Comparison of ENCODE assay signal across 13 cellular contexts in genomic region chr12:46934374-46935111, GRCh38.
DNase-seq lines count a peak whose midpoint lies in the region; ATAC-seq and TF ChIP-seq lines count a peak whose summit lies in the region.
"Had no signal": no experiment of that assay in that cellular context is flagged by ENCODE, and none has a peak within 500 bp of the region (broad histone marks: within the 10 kb centered on the region; RNA-seq: fewer than 3 reads in every experiment).

No MANE protein-coding gene starts in this region.

- H3K9me2 ChIP-seq in OCI-LY7 (ENCODE audit: insufficient read depth, low read length): no peaks in the 10 kb centered on the region

- BruUV-seq in OCI-LY7 (replicated peaks; lab: Mats Ljungman, UMichigan): no TSS peak

- TF ChIP-seq POLR2A in right lobe of liver (IDR thresholded peaks at IDR 0.05): no peak
- TF ChIP-seq POLR2A in body of pancreas (IDR thresholded peaks at IDR 0.05): no peak

- no peaks in the 10 kb centered on the region for H3K4me1 Mint-ChIP-seq in natural killer cell treated with Interleukin-12 subunit alpha and Interleukin-12 subunit beta and Interleukin-15 and Interleukin-18, amount 100 ng/mL, for 72 hours (ENCODE audit: low read depth in 2 of 2)
- H3K4me1 Mint-ChIP-seq: CD8-positive, alpha-beta memory T cell had no signal

- H3K9me3 ChIP-seq in OCI-LY7 (ENCODE audit: low read length) (no peaks in the 10 kb centered on the region), right lobe of liver (no peaks in the 10 kb centered on the region), body of pancreas (no peaks in the 10 kb centered on the region)
- no peaks in the 10 kb centered on the region for H3K9me3 ChIP-seq in effector memory CD4-positive, alpha-beta T cell (ENCODE audit: control insufficient read depth, low read length)

- H4K20me1 ChIP-seq in OCI-LY7 (ENCODE audit: insufficient read depth, low read length): no peaks in the 10 kb centered on the region
- H4K20me1 ChIP-seq: BLaER1 had no signal

- H3K79me2 ChIP-seq in OCI-LY7 (ENCODE audit: insufficient read depth, low read depth, low read length): no peaks in the 10 kb centered on the region

- no peak overlapping the region for H3K4me2 ChIP-seq in OCI-LY7 (ENCODE audit: low read length)
- H3K4me2 ChIP-seq: BLaER1 had no signal

- 0 out of 2 replicates have a peak, but pooled peaks have one; percentile 6 for TF ChIP-seq CTCF in OCI-LY7 (conservative IDR thresholded peaks at IDR 0.05; ENCODE audit: low read length)
- no peak for TF ChIP-seq CTCF in right lobe of liver (IDR thresholded peaks at IDR 0.05)
- no peak for TF ChIP-seq CTCF in body of pancreas (IDR thresholded peaks at IDR 0.05)

- intact Hi-C loops in OCI-LY7 (cut with micrococcal nuclease; ENCODE audit: unreplicated experiment): no loop called here
- intact Hi-C loops in right lobe of liver (cut with DNase I): loop anchor here in 1 of 2 donors (5.0 kb wide), 1 partner anchor 257 kb away; no protein-coding TSS in a partner anchor
- intact Hi-C loops in body of pancreas (cut with DNase I): no loop called here

- H3K4me1 ChIP-seq in OCI-LY7 (ENCODE audit: insufficient read depth, low read length, poor library complexity, severe bottlenecking) (no peaks in the 10 kb centered on the region), right lobe of liver (peaks cover 0 to 33% (median 6%) of the 10 kb centered on the region in 4 donors), body of pancreas (no peaks in the 10 kb centered on the region)
- H3K4me1 ChIP-seq in effector memory CD4-positive, alpha-beta T cell (ENCODE audit: control insufficient read depth, insufficient read depth, low read length, poor library complexity, severe bottlenecking): no peaks in the 10 kb centered on the region
- H3K4me1 ChIP-seq: BLaER1 had no signal

- H3K27ac Mint-ChIP-seq in natural killer cell treated with Interleukin-12 subunit alpha and Interleukin-12 subunit beta and Interleukin-15 and Interleukin-18, amount 100 ng/mL, for 72 hours: no peak overlapping the region
- H3K27ac Mint-ChIP-seq: CD8-positive, alpha-beta memory T cell had no signal

- H3K4me3 ChIP-seq in OCI-LY7 (ENCODE audit: low read depth, low read length, poor library complexity, severe bottlenecking) (no peak overlapping the region), right lobe of liver (no peak overlapping the region), body of pancreas (no peak overlapping the region)
- H3K4me3 ChIP-seq in effector memory CD4-positive, alpha-beta T cell (ENCODE audit: insufficient read depth, low read depth, low read length, poor library complexity, severe bottlenecking): no peak overlapping the region
- H3K4me3 ChIP-seq: BLaER1 had no signal

- DNase-seq in DMS114 treated with DMSO at 0.1 percent for 48 hours (lab: John Stamatoyannopoulos, UW; ENCODE audit: unreplicated experiment) (peak; percentile 53), OCI-LY7 (ENCODE audit: low spot score) (no peak), SW480 (ENCODE audit: low spot score) (peak; percentile 7), right lobe of liver (no peak), body of pancreas (no peak), GOT3 (lab: John Stamatoyannopoulos, UW) (no peak)
- DNase-seq in natural killer cell treated with Interleukin-12 subunit alpha and Interleukin-12 subunit beta and Interleukin-15 and Interleukin-18, amount 100 ng/mL, for 72 hours (ENCODE audit: low spot score): no peak
- no peak for DNase-seq in effector memory CD4-positive, alpha-beta T cell
- DNase-seq: NCI-H1048, NCI-H345, SHP77 treated with DMSO at 0.1 percent for 48 hours had no signal

- peaks cover 33 to 39% of the 10 kb centered on the region in 2 donors for H3K27me3 Mint-ChIP-seq in natural killer cell treated with Interleukin-12 subunit alpha and Interleukin-12 subunit beta and Interleukin-15 and Interleukin-18, amount 100 ng/mL, for 72 hours

- ATAC-seq in right lobe of liver: peak; percentile 63 to 68 (median 64)
- no peak for ATAC-seq in body of pancreas
- no peak for ATAC-seq in natural killer cell treated with Interleukin-12 subunit alpha and Interleukin-12 subunit beta and Interleukin-15 and Interleukin-18, amount 100 ng/mL, for 72 hours

- H2AFZ ChIP-seq in OCI-LY7 (ENCODE audit: low read length): no peak overlapping the region

- no peak overlapping the region for H3K4me3 Mint-ChIP-seq in natural killer cell treated with Interleukin-12 subunit alpha and Interleukin-12 subunit beta and Interleukin-15 and Interleukin-18, amount 100 ng/mL, for 72 hours
- H3K4me3 Mint-ChIP-seq: CD8-positive, alpha-beta memory T cell had no signal

- 52% methylated on average over 10 of the region's 10 CpGs for WGBS in right lobe of liver (ENCODE audit: insufficient coverage, low coverage, low lambda C conversion rate, missing lambda C conversion rate)
- 62 to 64% methylated on average over 10 of the region's 10 CpGs for WGBS in body of pancreas, 2 donors

- no peaks in the 10 kb centered on the region for H3K9me3 Mint-ChIP-seq in natural killer cell treated with Interleukin-12 subunit alpha and Interleukin-12 subunit beta and Interleukin-15 and Interleukin-18, amount 100 ng/mL, for 72 hours
- H3K9me3 Mint-ChIP-seq: CD8-positive, alpha-beta memory T cell had no signal

- H3K27me3 ChIP-seq in right lobe of liver (no peaks in the 10 kb centered on the region), body of pancreas (no peaks in the 10 kb centered on the region)
- no peaks in the 10 kb centered on the region for H3K27me3 ChIP-seq in effector memory CD4-positive, alpha-beta T cell (replicated peaks; ENCODE audit: control insufficient read depth, insufficient read depth, low read length, poor library complexity, severe bottlenecking)
- H3K27me3 ChIP-seq: BLaER1 had no signal

- no peaks in the 10 kb centered on the region for H3K36me3 Mint-ChIP-seq in natural killer cell treated with Interleukin-12 subunit alpha and Interleukin-12 subunit beta and Interleukin-15 and Interleukin-18, amount 100 ng/mL, for 72 hours
- H3K36me3 Mint-ChIP-seq: CD8-positive, alpha-beta memory T cell had no signal

- no peaks in the 10 kb centered on the region for H3K36me3 ChIP-seq in OCI-LY7 (ENCODE audit: insufficient read depth, low read length)
- H3K36me3 ChIP-seq in right lobe of liver: no peaks in the 10 kb centered on the region
- H3K36me3 ChIP-seq in body of pancreas (replicated peaks in 1 of 2; ENCODE audit: insufficient read depth in 1 of 2, low read depth in 2 of 2): no peaks in the 10 kb centered on the region
- H3K36me3 ChIP-seq in effector memory CD4-positive, alpha-beta T cell (ENCODE audit: control insufficient read depth, insufficient read depth, low read length): no peaks in the 10 kb centered on the region
- H3K36me3 ChIP-seq: BLaER1 had no signal

- POLR2A ChIA-PET in OCI-LY7 (lab: Charles Lee): no interaction called here

- H3K27ac ChIP-seq in OCI-LY7 (ENCODE audit: low read depth, low read length, poor library complexity, severe bottlenecking) (no peak overlapping the region), right lobe of liver (peak overlapping the region in 2 of 3 donors; percentile 63), body of pancreas (no peak overlapping the region)
- no peak overlapping the region for H3K27ac ChIP-seq in effector memory CD4-positive, alpha-beta T cell (ENCODE audit: insufficient read depth, low read length, poor library complexity, severe bottlenecking)
- H3K27ac ChIP-seq: BLaER1 had no signal

- CTCF ChIA-PET in OCI-LY7 (lab: Charles Lee; ENCODE audit: unreplicated experiment): no interaction called here

Comparison
In these comparisons a context has a peak if more than half of its experiments do, and no peak if none do; other contexts are left out.
1. DNase-seq: peak in DMS114 treated with DMSO at 0.1 percent for 48 hours (single experiment) and SW480 (single experiment); none in OCI-LY7 (single experiment), right lobe of liver (0 of 3), body of pancreas (0 of 4), GOT3 (single experiment), natural killer cell treated with Interleukin-12 subunit alpha and Interleukin-12 subunit beta and Interleukin-15 and Interleukin-18, amount 100 ng/mL, for 72 hours (single experiment) and effector memory CD4-positive, alpha-beta T cell (0 of 3).
2. H3K27ac ChIP-seq: peak in right lobe of liver (2 of 3); none in OCI-LY7 (single experiment), body of pancreas (0 of 4) and effector memory CD4-positive, alpha-beta T cell (single experiment).
3. ATAC-seq: peak in right lobe of liver (4 of 4); none in body of pancreas (single experiment) and natural killer cell treated with Interleukin-12 subunit alpha and Interleukin-12 subunit beta and Interleukin-15 and Interleukin-18, amount 100 ng/mL, for 72 hours (0 of 2).